In genomic region chr15:91345761-91346160, GRCh38 we compare ENCODE assay signal across 22 cellular contexts.
"Had no signal": no experiment of that assay in that cellular context is flagged by ENCODE, and none has a peak within 500 bp of the region (broad histone marks: within the 10 kb centered on the region; RNA-seq: fewer than 3 reads in every experiment).

No MANE protein-coding gene starts in this region.

- ATAC-seq: K562 had no signal

- H3K4me2 ChIP-seq: SK-N-SH had no signal

- H3K4me3 Mint-ChIP-seq: IgD-negative memory B cell had no signal

- H3K9me2 ChIP-seq: SK-N-SH had no signal

- H3K36me3 Mint-ChIP-seq: IgD-negative memory B cell had no signal

- H3K27ac ChIP-seq: HL-60, RWPE1 had no signal

- H3K36me3 ChIP-seq: MG63 had no signal

- H3K9me3 ChIP-seq: MG63, SK-N-SH had no signal

- DNase-seq: MG63, MV-4-11, NCI-H1048, NCI-H1105, NCI-H1417, NCI-H1436 treated with DMSO at 0.1 percent for 48 hours, NCI-H1694, NCI-H187 treated with DMSO at 0.1 percent for 48 hours, NCI-H2029 treated with DMSO at 0.1 percent for 48 hours, NCI-H2171 treated with DMSO at 0.1 percent for 48 hours, NCI-H345, NCI-H446 treated with DMSO at 0.1 percent for 48 hours, NCI-H510A treated with DMSO at 0.1 percent for 48 hours, NCI-H69, SHP77, SK-N-SH, SW 1271, T-helper 1 cell had no signal

- H3K4me3 ChIP-seq: K562, MG63 had no signal

- H3K9ac ChIP-seq: SK-N-SH had no signal
